Comparison of ENCODE assay signal across 20 cellular contexts in genomic region chr19:13646758-13647157, GRCh38.
"Had no signal": no experiment of that assay in that cellular context is flagged by ENCODE, and none has a peak within 500 bp of the region (broad histone marks: within the 10 kb centered on the region; RNA-seq: fewer than 3 reads in every experiment).

No MANE protein-coding gene starts in this region.

- H3K27me3 ChIP-seq: pancreas, right lobe of liver, stomach had no signal

- H3K4me1 ChIP-seq: pancreas, right lobe of liver, stomach had no signal

- H3K27ac ChIP-seq: pancreas, right lobe of liver, stomach had no signal

- H3K36me3 ChIP-seq: pancreas, right lobe of liver, stomach had no signal

- ATAC-seq: activated CD4-positive, alpha-beta T cell treated with anti-CD3 and anti-CD28 coated beads for 36 hours; left cardiac atrium; naive thymus-derived CD4-positive, alpha-beta T cell; pancreas; right lobe of liver; WTC11 had no signal

- H3K4me2 ChIP-seq: smooth muscle cell had no signal

- H3K9me3 ChIP-seq: pancreas, right lobe of liver had no signal

- H3K4me3 ChIP-seq: pancreas, right lobe of liver, smooth muscle cell, stomach had no signal

- DNase-seq: activated CD4-positive, alpha-beta memory T cell treated with anti-CD3 and anti-CD28 coated beads for 36 hours; activated CD4-positive, alpha-beta T cell treated with anti-CD3 and anti-CD28 coated beads for 36 hours; activated naive CD4-positive, alpha-beta T cell; activated naive CD8-positive, alpha-beta T cell treated with anti-CD3 and anti-CD28 coated beads for 36 hours; activated T-cell treated with anti-CD3 and anti-CD28 coated beads for 4 hours; amniotic stem cell; erythroblast; foreskin melanocyte; glutamatergic neuron; hippocampal formation; left cardiac atrium; mesendoderm; naive thymus-derived CD4-positive, alpha-beta T cell; pancreas; right lobe of liver; stimulated activated CD4-positive, alpha-beta T cell treated with anti-CD3 and anti-CD28 coated beads, Interleukin-4, amount 100 ng/mL, for 1 hour; stomach; trophoblast cell had no signal
